Comparison of ENCODE assay signal across 20 cellular contexts in genomic region chr6:104954091-104954797, GRCh38. TPM values are rescaled to one million over a fixed set of nuclear protein-coding genes. Genes with fewer than 3 reads are reported as not detected.
A peak's percentile ranks its signal among the peaks of the same experiment; 100 is the strongest.
DNase-seq lines count a peak whose midpoint lies in the region; FAIRE-seq and TF ChIP-seq lines count a peak whose summit lies in the region.
"Had no signal": no experiment of that assay in that cellular context is flagged by ENCODE, and none has a peak within 500 bp of the region (broad histone marks: within the 10 kb centered on the region; RNA-seq: fewer than 3 reads in every experiment).

No MANE protein-coding gene starts in this region.

- H3K9ac ChIP-seq in HUES48 (ENCODE audit: low read depth, low read length) (peak overlapping the region; percentile 90), astrocyte (ENCODE audit: low read length) (no peak overlapping the region), iPS-20b (ENCODE audit: low read depth, low read length) (peak overlapping the region; percentile 93)
- H3K9ac ChIP-seq: GM23248 had no signal

- H3K27me3 Mint-ChIP-seq in CD8-positive, alpha-beta memory T cell = peaks cover 75 to 91% of the 10 kb centered on the region in 2 donors
- no peaks in the 10 kb centered on the region for H3K27me3 Mint-ChIP-seq in astrocyte (ENCODE audit: low read depth, unreplicated experiment)

- no peak overlapping the region for H3K4me2 ChIP-seq in astrocyte (ENCODE audit: low read length)

- H2AFZ ChIP-seq in astrocyte (ENCODE audit: low read depth, low read length) = no peak overlapping the region
- H2AFZ ChIP-seq: GM23248 had no signal

- H3K27me3 ChIP-seq in CD8-positive, alpha-beta memory T cell (ENCODE audit: insufficient read depth, low read length, poor library complexity, severe bottlenecking) = peaks cover 52% of the 10 kb centered on the region
- H3K27me3 ChIP-seq in HUES48 (ENCODE audit: control insufficient read depth, insufficient read depth, low read length) = no peaks in the 10 kb centered on the region
- H3K27me3 ChIP-seq in astrocyte (ENCODE audit: insufficient read depth, low read length) = peaks cover 84% of the 10 kb centered on the region
- H3K27me3 ChIP-seq in iPS-20b (ENCODE audit: insufficient read depth, low read length) = no peaks in the 10 kb centered on the region

- H3K27ac Mint-ChIP-seq in CD8-positive, alpha-beta memory T cell = no peak overlapping the region
- peak overlapping the region; percentile 60 for H3K27ac Mint-ChIP-seq in astrocyte (ENCODE audit: unreplicated experiment)
- H3K27ac Mint-ChIP-seq: activated T-helper 2 cell treated with anti-CD3 and anti-CD28 coated beads, Interferon-gamma antibody, Interleukin-2, Interleukin-4, amounts not matched to agents 10 μg/mL and 5 μg/mL and 100 μg/mL, durations not matched to agents 14 hours and 24 hours and 36 hours; CD8-positive, alpha-beta T cell; immature natural killer cell; naive thymus-derived CD4-positive, alpha-beta T cell had no signal

- POLR2A ChIA-PET in CD8-positive, alpha-beta memory T cell (lab: Charles Lee) = no interaction called here

- no peak for DNase-seq in CD8-positive, alpha-beta memory T cell
- DNase-seq in astrocyte (ENCODE audit: low read depth) = no peak
- no peak for DNase-seq in stimulated activated CD4-positive, alpha-beta T cell treated with anti-CD3 and anti-CD28 coated beads, Interleukin-2, amount 100 ng/mL, for 48 hours
- no peak for DNase-seq in NOMO-1 treated with dmso at 0.1 percent for 144 hours (lab: John Stamatoyannopoulos, UW; ENCODE audit: unreplicated experiment)
- DNase-seq in hepatic stellate cell (ENCODE audit: low spot score) = no peak
- no peak for DNase-seq in activated T-cell treated with anti-CD3 and anti-CD28 coated beads, Interleukin-2, amount 50 U/mL, for 1 hour
- DNase-seq: CD8-positive, alpha-beta T cell; GM23248; immature natural killer cell; lower lobe of right lung; MV-4-11; naive thymus-derived CD4-positive, alpha-beta T cell; NCI-H2081; NCI-H524 treated with DMSO at 0.1 percent for 48 hours; substantia nigra had no signal

- H3K4me1 ChIP-seq in CD8-positive, alpha-beta memory T cell (ENCODE audit: insufficient read depth, low read length) = no peaks in the 10 kb centered on the region
- peaks cover 54% of the 10 kb centered on the region for H3K4me1 ChIP-seq in HUES48 (ENCODE audit: control insufficient read depth, insufficient read depth, low read length)
- H3K4me1 ChIP-seq in astrocyte (ENCODE audit: insufficient read depth, low read length) = no peaks in the 10 kb centered on the region
- H3K4me1 ChIP-seq in iPS-20b (ENCODE audit: insufficient read depth, low read length) = peaks cover 42% of the 10 kb centered on the region
- H3K4me1 ChIP-seq: lower lobe of right lung had no signal

- H3K36me3 Mint-ChIP-seq in CD8-positive, alpha-beta memory T cell = no peaks in the 10 kb centered on the region
- no peaks in the 10 kb centered on the region for H3K36me3 Mint-ChIP-seq in astrocyte (ENCODE audit: low read depth, unreplicated experiment)
- H3K36me3 Mint-ChIP-seq: CD8-positive, alpha-beta T cell had no signal

- H3K4me1 Mint-ChIP-seq in CD8-positive, alpha-beta memory T cell = peaks cover 5 to 18% (median 9%) of the 10 kb centered on the region in 3 donors
- peaks cover 18% of the 10 kb centered on the region for H3K4me1 Mint-ChIP-seq in astrocyte (ENCODE audit: low read depth, unreplicated experiment)
- H3K4me1 Mint-ChIP-seq: immature natural killer cell had no signal

- H3K9me3 Mint-ChIP-seq in CD8-positive, alpha-beta memory T cell = peaks cover 26 to 48% (median 32%) of the 10 kb centered on the region in 5 donors
- H3K9me3 Mint-ChIP-seq in astrocyte (ENCODE audit: unreplicated experiment) = no peaks in the 10 kb centered on the region
- H3K9me3 Mint-ChIP-seq: activated T-helper 2 cell treated with anti-CD3 and anti-CD28 coated beads, Interferon-gamma antibody, Interleukin-2, Interleukin-4, amounts not matched to agents 10 μg/mL and 5 μg/mL and 100 μg/mL, durations not matched to agents 14 hours and 24 hours and 36 hours had no signal

- FAIRE-seq in astrocyte (lab: Jason Lieb, UNC) = no peak

- no peaks in the 10 kb centered on the region for H4K20me1 ChIP-seq in astrocyte (ENCODE audit: insufficient read depth, low read length)

- no peak overlapping the region for H3K4me3 Mint-ChIP-seq in CD8-positive, alpha-beta memory T cell
- peak overlapping the region; percentile 89 for H3K4me3 Mint-ChIP-seq in astrocyte (ENCODE audit: unreplicated experiment)
- H3K4me3 Mint-ChIP-seq: CD8-positive, alpha-beta T cell; central memory CD8-positive, alpha-beta T cell; naive thymus-derived CD4-positive, alpha-beta T cell had no signal

- no peaks in the 10 kb centered on the region for H3K79me2 ChIP-seq in astrocyte (ENCODE audit: insufficient read depth, low read length)

- H3K27ac ChIP-seq in CD8-positive, alpha-beta memory T cell (ENCODE audit: low read depth, low read length) = peak overlapping the region; percentile 54
- peak overlapping the region; percentile 100 for H3K27ac ChIP-seq in HUES48 (ENCODE audit: low read depth, low read length)
- H3K27ac ChIP-seq in astrocyte (ENCODE audit: low read depth, low read length) = no peak overlapping the region
- H3K27ac ChIP-seq in iPS-20b (ENCODE audit: low read length) = peak overlapping the region; percentile 98
- H3K27ac ChIP-seq: GM23248, lower lobe of right lung had no signal

- H3K4me3 ChIP-seq in CD8-positive, alpha-beta memory T cell (ENCODE audit: low read length) = no peak overlapping the region
- H3K4me3 ChIP-seq in HUES48 (ENCODE audit: low read depth, low read length) = peak overlapping the region; percentile 92
- H3K4me3 ChIP-seq in astrocyte (ENCODE audit: insufficient read depth, low read depth, low read length) = no peak overlapping the region
- H3K4me3 ChIP-seq in iPS-20b (ENCODE audit: low read length) = peak overlapping the region; percentile 90
- H3K4me3 ChIP-seq: GM23248, lower lobe of right lung had no signal

- no peak for TF ChIP-seq CTCF in astrocyte (IDR thresholded peaks at IDR 0.05; ENCODE audit: insufficient read depth, low read depth, low read length)

- H3K36me3 ChIP-seq in CD8-positive, alpha-beta memory T cell (ENCODE audit: insufficient read depth, low read length) = no peaks in the 10 kb centered on the region
- H3K36me3 ChIP-seq in HUES48 (ENCODE audit: control insufficient read depth, insufficient read depth, low read length) (no peaks in the 10 kb centered on the region), astrocyte (ENCODE audit: insufficient read depth, low read length) (no peaks in the 10 kb centered on the region), iPS-20b (ENCODE audit: insufficient read depth, low read depth, low read length) (no peaks in the 10 kb centered on the region)
- H3K36me3 ChIP-seq: lower lobe of right lung had no signal

- H3K9me3 ChIP-seq in CD8-positive, alpha-beta memory T cell (ENCODE audit: low read length) = no peaks in the 10 kb centered on the region
- H3K9me3 ChIP-seq in HUES48 (ENCODE audit: control insufficient read depth, insufficient read depth, low read length) (no peaks in the 10 kb centered on the region), astrocyte (ENCODE audit: insufficient read depth, low read depth, low read length) (peaks cover 4% of the 10 kb centered on the region), iPS-20b (ENCODE audit: insufficient read depth, low read depth, low read length) (no peaks in the 10 kb centered on the region)
- H3K9me3 ChIP-seq: lower lobe of right lung had no signal

- CTCF ChIA-PET in CD8-positive, alpha-beta memory T cell (lab: Charles Lee) = no interaction called here

RNA-seq across cellular contexts. Expression of gene LIN28B, which starts 2.7 kb away (rescaled TPM):
- not detected for total RNA-seq in CD8-positive, alpha-beta memory T cell
- not detected for polyA plus RNA-seq in CD8-positive, alpha-beta memory T cell
- total RNA-seq in astrocyte = 24.1 and 29.0 TPM in 2 replicates
- total RNA-seq: CD8-positive, alpha-beta T cell; GM23248; lower lobe of right lung; naive thymus-derived CD4-positive, alpha-beta T cell had no signal
- polyA plus RNA-seq: adipose tissue; GM23248; immature natural killer cell; naive thymus-derived CD4-positive, alpha-beta T cell had no signal

Comparison
In these comparisons a context has a peak if more than half of its experiments do, and no peak if none do; other contexts are left out.
1. H3K4me3 ChIP-seq: peak in HUES48 (single experiment) and iPS-20b (single experiment); none in CD8-positive, alpha-beta memory T cell (single experiment) and astrocyte (single experiment).
2. RNA of gene LIN28B, which starts 2.7 kb away (total RNA-seq): 24.1 to 29.0 TPM in astrocyte; not detected in CD8-positive, alpha-beta memory T cell; every median in the first group is over 10 times any median in the second.